18 cellular contexts compared by ENCODE assay signal in the genomic region with DNA sequence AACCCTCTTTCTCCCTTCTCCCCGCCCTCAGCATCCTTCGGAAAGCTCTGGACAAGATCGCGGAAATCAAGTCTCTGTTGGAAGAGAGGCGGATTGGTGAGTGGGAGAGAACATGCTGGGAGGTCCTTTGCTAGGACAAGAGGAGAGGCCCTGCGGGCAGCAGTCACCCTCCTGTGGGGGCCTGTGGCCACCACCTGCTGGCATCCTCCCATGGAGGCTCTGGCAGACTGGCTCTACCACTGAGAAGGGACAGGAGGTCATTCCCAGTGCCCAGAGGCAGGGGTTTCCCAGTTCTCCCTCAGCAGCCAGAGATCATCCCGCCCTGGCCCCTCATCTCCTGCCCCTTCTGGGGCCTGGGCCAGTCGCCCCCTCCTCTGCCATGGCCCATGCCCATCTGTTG. TPM values are rescaled to one million over a fixed set of nuclear protein-coding genes. Genes with fewer than 3 reads are reported as not detected.
DNase-seq lines count a peak whose midpoint lies in the region; ATAC-seq and TF ChIP-seq lines count a peak whose summit lies in the region.
"Had no signal": no experiment of that assay in that cellular context is flagged by ENCODE, and none has a peak within 500 bp of the region (broad histone marks: within the 10 kb centered on the region; RNA-seq: fewer than 3 reads in every experiment).

No MANE protein-coding gene starts in this region.

- intact Hi-C loops in activated naive CD4-positive, alpha-beta T cell treated with anti-CD3 and anti-CD28 coated beads for 36 hours (cut with micrococcal nuclease): no loop called here

- ATAC-seq in activated naive CD4-positive, alpha-beta T cell treated with anti-CD3 and anti-CD28 coated beads, Interleukin-2, amount 50 U/mL, for 72 hours: no peak
- ATAC-seq in activated T-helper 17 cell treated with anti-CD3 and anti-CD28 coated beads, Interleukin-2, amount 50 U/mL, for 72 hours (replicated peaks): no peak
- ATAC-seq in stimulated activated effector memory CD8-positive, alpha-beta T cell treated with anti-CD3 and anti-CD28 coated beads, Interleukin-12 subunit alpha, Interleukin-12 subunit beta, amount 100 ng/mL, for 72 hours: no peak
- ATAC-seq in GM18505 (IDR thresholded peaks at IDR 0.05; ENCODE audit: unreplicated experiment): no peak
- ATAC-seq in HG03460 (IDR thresholded peaks at IDR 0.05; ENCODE audit: unreplicated experiment): no peak

- TF ChIP-seq POLR2A in GM18505 (IDR thresholded peaks at IDR 0.05; ENCODE audit: borderline replicate concordance, extremely low read depth, insufficient read depth, insufficient read length): no peak

- no peaks in the 10 kb centered on the region for H3K4me1 Mint-ChIP-seq in activated naive CD4-positive, alpha-beta T cell treated with anti-CD3 and anti-CD28 coated beads for 36 hours (ENCODE audit: low read depth)
- H3K4me1 Mint-ChIP-seq in activated T-helper 17 cell treated with anti-CD3 and anti-CD28 coated beads, Interleukin-2, amount 50 U/mL, for 72 hours: no peaks in the 10 kb centered on the region
- peaks cover 6% of the 10 kb centered on the region for H3K4me1 Mint-ChIP-seq in stimulated activated effector memory CD8-positive, alpha-beta T cell treated with anti-CD3 and anti-CD28 coated beads, Interleukin-12 subunit alpha, Interleukin-12 subunit beta, amount 100 ng/mL, for 72 hours
- H3K4me1 Mint-ChIP-seq: H9 had no signal

- DNase-seq in activated naive CD4-positive, alpha-beta T cell treated with anti-CD3 and anti-CD28 coated beads, Interleukin-2, amount 50 U/mL, for 72 hours (ENCODE audit: low spot score in 2 of 2): no peak
- no peak for DNase-seq in activated naive CD4-positive, alpha-beta T cell treated with anti-CD3 and anti-CD28 coated beads for 36 hours
- no peak for DNase-seq in stimulated activated effector memory CD8-positive, alpha-beta T cell treated with anti-CD3 and anti-CD28 coated beads, Interleukin-12 subunit alpha, Interleukin-12 subunit beta, amount 100 ng/mL, for 72 hours (ENCODE audit: low spot score in 2 of 2)
- DNase-seq: ACHN; BE2C; C1 segment of cervical spinal cord; CD4-positive, alpha-beta T cell; DMS153; DMS79; GDM1; H9 had no signal

- peak overlapping the region; percentile 52 to 74 for H3K27ac Mint-ChIP-seq in activated naive CD4-positive, alpha-beta T cell treated with anti-CD3 and anti-CD28 coated beads, Interleukin-2, amount 50 U/mL, for 72 hours
- H3K27ac Mint-ChIP-seq in activated naive CD4-positive, alpha-beta T cell treated with anti-CD3 and anti-CD28 coated beads for 36 hours: no peak overlapping the region
- H3K27ac Mint-ChIP-seq in activated T-helper 17 cell treated with anti-CD3 and anti-CD28 coated beads, Interleukin-2, amount 50 U/mL, for 72 hours: peak overlapping the region; percentile 26
- H3K27ac Mint-ChIP-seq in stimulated activated effector memory CD8-positive, alpha-beta T cell treated with anti-CD3 and anti-CD28 coated beads, Interleukin-12 subunit alpha, Interleukin-12 subunit beta, amount 100 ng/mL, for 72 hours: peak overlapping the region; percentile 10
- H3K27ac Mint-ChIP-seq: CD4-positive, alpha-beta T cell had no signal

- H3K9me3 Mint-ChIP-seq in activated naive CD4-positive, alpha-beta T cell treated with anti-CD3 and anti-CD28 coated beads, Interleukin-2, amount 50 U/mL, for 72 hours: no peaks in the 10 kb centered on the region
- no peaks in the 10 kb centered on the region for H3K9me3 Mint-ChIP-seq in activated naive CD4-positive, alpha-beta T cell treated with anti-CD3 and anti-CD28 coated beads for 36 hours
- no peaks in the 10 kb centered on the region for H3K9me3 Mint-ChIP-seq in activated T-helper 17 cell treated with anti-CD3 and anti-CD28 coated beads, Interleukin-2, amount 50 U/mL, for 72 hours
- H3K9me3 Mint-ChIP-seq in stimulated activated effector memory CD8-positive, alpha-beta T cell treated with anti-CD3 and anti-CD28 coated beads, Interleukin-12 subunit alpha, Interleukin-12 subunit beta, amount 100 ng/mL, for 72 hours: no peaks in the 10 kb centered on the region
- H3K9me3 Mint-ChIP-seq: CD4-positive, alpha-beta T cell; H9 had no signal

- CTCF ChIA-PET in activated naive CD4-positive, alpha-beta T cell treated with anti-CD3 and anti-CD28 coated beads for 36 hours (lab: Charles Lee): no interaction called here

- no peaks in the 10 kb centered on the region for H3K27me3 Mint-ChIP-seq in activated naive CD4-positive, alpha-beta T cell treated with anti-CD3 and anti-CD28 coated beads for 36 hours (ENCODE audit: low read depth)
- H3K27me3 Mint-ChIP-seq in activated T-helper 17 cell treated with anti-CD3 and anti-CD28 coated beads, Interleukin-2, amount 50 U/mL, for 72 hours: no peaks in the 10 kb centered on the region
- H3K27me3 Mint-ChIP-seq: CD4-positive, alpha-beta T cell had no signal

- no peak overlapping the region for H3K4me3 Mint-ChIP-seq in activated naive CD4-positive, alpha-beta T cell treated with anti-CD3 and anti-CD28 coated beads for 36 hours
- H3K4me3 Mint-ChIP-seq in activated T-helper 17 cell treated with anti-CD3 and anti-CD28 coated beads, Interleukin-2, amount 50 U/mL, for 72 hours: no peak overlapping the region
- H3K4me3 Mint-ChIP-seq in stimulated activated effector memory CD8-positive, alpha-beta T cell treated with anti-CD3 and anti-CD28 coated beads, Interleukin-12 subunit alpha, Interleukin-12 subunit beta, amount 100 ng/mL, for 72 hours: no peak overlapping the region
- H3K4me3 Mint-ChIP-seq: CD4-positive, alpha-beta T cell; H9 had no signal

- no peaks in the 10 kb centered on the region for H3K36me3 Mint-ChIP-seq in activated naive CD4-positive, alpha-beta T cell treated with anti-CD3 and anti-CD28 coated beads, Interleukin-2, amount 50 U/mL, for 72 hours
- H3K36me3 Mint-ChIP-seq in activated naive CD4-positive, alpha-beta T cell treated with anti-CD3 and anti-CD28 coated beads for 36 hours (ENCODE audit: low read depth): peaks cover 10% of the 10 kb centered on the region
- H3K36me3 Mint-ChIP-seq in activated T-helper 17 cell treated with anti-CD3 and anti-CD28 coated beads, Interleukin-2, amount 50 U/mL, for 72 hours (ENCODE audit: low read depth): peaks cover 76% of the 10 kb centered on the region
- peaks cover 60% of the 10 kb centered on the region for H3K36me3 Mint-ChIP-seq in stimulated activated effector memory CD8-positive, alpha-beta T cell treated with anti-CD3 and anti-CD28 coated beads, Interleukin-12 subunit alpha, Interleukin-12 subunit beta, amount 100 ng/mL, for 72 hours

RNA-seq across cellular contexts. Expression of a gene that starts 7.8 kb away (rescaled TPM):
- under 1 TPM; 0.30 to 0.54 TPM for total RNA-seq in activated naive CD4-positive, alpha-beta T cell treated with anti-CD3 and anti-CD28 coated beads, Interleukin-2, amount 50 U/mL, for 72 hours
- total RNA-seq in activated naive CD4-positive, alpha-beta T cell treated with anti-CD3 and anti-CD28 coated beads for 36 hours: under 1 TPM; 0.29 to 0.40 TPM
- under 1 TPM in 1 of 2 donors, not detected in 1; 0.48 TPM for total RNA-seq in activated T-helper 17 cell treated with anti-CD3 and anti-CD28 coated beads, Interleukin-2, amount 50 U/mL, for 72 hours
- total RNA-seq: Daoy, HT1080 had no signal

RNA-seq across cellular contexts. Expression of a gene that starts 20.8 kb away (rescaled TPM):
- 10 to 100 TPM in 1 of 2 donors, 1 to 10 TPM in 1; 8.2 to 15.6 TPM for total RNA-seq in activated naive CD4-positive, alpha-beta T cell treated with anti-CD3 and anti-CD28 coated beads, Interleukin-2, amount 50 U/mL, for 72 hours
- total RNA-seq in activated naive CD4-positive, alpha-beta T cell treated with anti-CD3 and anti-CD28 coated beads for 36 hours: 10 to 100 TPM in 1 of 2 experiments, 1 to 10 TPM in 1; 9.7 to 10.8 TPM
- 1 to 10 TPM; 5.9 to 7.1 TPM for total RNA-seq in activated T-helper 17 cell treated with anti-CD3 and anti-CD28 coated beads, Interleukin-2, amount 50 U/mL, for 72 hours

RNA-seq across cellular contexts. Expression of a gene that starts 35.3 kb away (rescaled TPM):
- 10 to 100 TPM; 10.7 to 22.1 TPM for total RNA-seq in activated naive CD4-positive, alpha-beta T cell treated with anti-CD3 and anti-CD28 coated beads, Interleukin-2, amount 50 U/mL, for 72 hours
- 10 to 100 TPM; 15.9 TPM for total RNA-seq in activated naive CD4-positive, alpha-beta T cell treated with anti-CD3 and anti-CD28 coated beads for 36 hours
- 10 to 100 TPM; 14.7 to 18.5 TPM for total RNA-seq in activated T-helper 17 cell treated with anti-CD3 and anti-CD28 coated beads, Interleukin-2, amount 50 U/mL, for 72 hours

RNA-seq across cellular contexts. Expression of a gene that starts 48.8 kb away (rescaled TPM):
- total RNA-seq in activated naive CD4-positive, alpha-beta T cell treated with anti-CD3 and anti-CD28 coated beads, Interleukin-2, amount 50 U/mL, for 72 hours: under 1 TPM in 1 of 2 donors, not detected in 1; 0.36 TPM
- total RNA-seq in activated naive CD4-positive, alpha-beta T cell treated with anti-CD3 and anti-CD28 coated beads for 36 hours: not detected
- not detected for total RNA-seq in activated T-helper 17 cell treated with anti-CD3 and anti-CD28 coated beads, Interleukin-2, amount 50 U/mL, for 72 hours
- total RNA-seq: A172, Daoy, H1, H9, HT1080 had no signal

RNA-seq across cellular contexts. Expression of a gene that starts 50.3 kb away (rescaled TPM):
- total RNA-seq in activated naive CD4-positive, alpha-beta T cell treated with anti-CD3 and anti-CD28 coated beads, Interleukin-2, amount 50 U/mL, for 72 hours: not detected
- total RNA-seq in activated naive CD4-positive, alpha-beta T cell treated with anti-CD3 and anti-CD28 coated beads for 36 hours: not detected
- total RNA-seq in activated T-helper 17 cell treated with anti-CD3 and anti-CD28 coated beads, Interleukin-2, amount 50 U/mL, for 72 hours: not detected
- total RNA-seq: CD4-positive, alpha-beta T cell had no signal
